ENCODE assay signal across 18 cellular contexts in the genomic region with DNA sequence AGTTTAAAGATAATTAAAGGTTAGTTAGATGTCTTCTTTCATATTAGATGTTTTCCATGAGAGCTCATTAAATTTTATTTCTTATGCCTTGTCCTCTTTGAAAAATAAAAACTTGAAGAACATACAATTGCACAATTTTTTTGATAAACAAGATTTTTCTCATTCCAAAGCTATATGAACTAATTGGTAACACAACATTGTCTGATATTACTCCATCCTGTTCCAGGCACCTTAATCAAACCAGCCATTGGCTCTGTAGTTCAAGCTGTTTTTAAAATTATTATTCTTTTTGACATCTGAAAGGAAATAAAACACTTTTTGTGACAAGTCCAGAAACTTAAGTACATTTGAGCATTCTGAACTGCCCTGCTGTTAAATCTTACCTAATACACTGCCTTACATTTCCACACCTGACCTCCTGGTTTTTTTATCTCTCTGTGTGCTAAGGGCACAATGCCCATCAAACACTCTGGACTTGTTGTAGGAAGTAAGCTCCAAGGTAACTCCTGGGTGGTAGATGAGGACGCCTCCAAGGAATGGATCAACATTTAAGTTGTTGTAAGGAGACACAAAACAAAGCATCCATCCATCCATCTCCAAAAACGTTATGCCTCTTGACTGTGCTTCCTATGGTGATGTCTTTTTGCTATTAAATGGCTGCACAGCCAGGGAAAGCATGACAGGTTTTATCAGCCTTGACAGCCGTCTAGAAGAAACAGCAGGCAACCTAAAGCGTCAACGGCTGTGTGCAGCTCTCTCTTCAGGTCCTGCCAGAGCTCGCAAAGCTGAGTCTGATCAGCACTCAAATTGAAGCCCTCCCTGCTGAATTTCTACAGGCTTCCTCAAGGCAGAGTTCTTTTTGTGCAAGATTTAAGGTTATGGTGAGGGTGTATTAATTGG.
DNase-seq lines count a peak whose midpoint lies in the region; FAIRE-seq and TF ChIP-seq lines count a peak whose summit lies in the region.
"Had no signal": no experiment of that assay in that cellular context is flagged by ENCODE, and none has a peak within 500 bp of the region (broad histone marks: within the 10 kb centered on the region; RNA-seq: fewer than 3 reads in every experiment).

No MANE protein-coding gene starts in this region.

- no peak overlapping the region for H3K4me3 ChIP-seq in endodermal cell (ENCODE audit: low read length)
- H3K4me3 ChIP-seq in hepatocyte = no peak overlapping the region
- H3K4me3 ChIP-seq: A549, PC-9, SJCRH30 had no signal

- H3K4me3 Mint-ChIP-seq in endodermal cell = no peak overlapping the region
- H3K4me3 Mint-ChIP-seq: CD14-positive monocyte had no signal

- peaks cover 4% of the 10 kb centered on the region for H3K4me1 Mint-ChIP-seq in endodermal cell
- H3K4me1 Mint-ChIP-seq: CD14-positive monocyte had no signal

- H3K27me3 Mint-ChIP-seq in endodermal cell (ENCODE audit: insufficient read depth) = no peaks in the 10 kb centered on the region

- no peaks in the 10 kb centered on the region for H3K9me3 Mint-ChIP-seq in endodermal cell

- no peaks in the 10 kb centered on the region for H4K20me1 ChIP-seq in hepatocyte (ENCODE audit: insufficient read depth, poor library complexity, severe bottlenecking)

- FAIRE-seq in A204.1 (lab: Jason Lieb, UNC) = peak; percentile 9
- FAIRE-seq: A549, GM19239 had no signal

- H2AFZ ChIP-seq in hepatocyte = no peak overlapping the region
- H2AFZ ChIP-seq: PC-9 had no signal

- DNase-seq in OCI-M1 (lab: John Stamatoyannopoulos, UW) (peak; percentile 76), endodermal cell (peak; percentile 46), midbrain (lab: John Stamatoyannopoulos, UW) (peak; percentile 0), cerebellar cortex (ENCODE audit: low spot score) (no peak), hepatocyte (ENCODE audit: low spot score) (no peak)
- DNase-seq in activated CD4-positive, CD25-positive, alpha-beta regulatory T cell (lab: John Stamatoyannopoulos, UW) = no peak
- DNase-seq: COR-L47, MV-4-11, NCI-H1417 treated with DMSO at 0.1 percent for 48 hours, NCI-H2029, NCI-H2227 treated with DMSO at 0.1 percent for 48 hours, NCI-H69, PC-9 had no signal

- H3K36me3 Mint-ChIP-seq in endodermal cell (ENCODE audit: low read depth) = no peaks in the 10 kb centered on the region
- H3K36me3 Mint-ChIP-seq: CD14-positive monocyte had no signal

- H3K27ac ChIP-seq in endodermal cell (ENCODE audit: low read depth, low read length) = no peak overlapping the region
- H3K27ac ChIP-seq in hepatocyte = no peak overlapping the region
- H3K27ac ChIP-seq: A549, PC-9, SJCRH30 had no signal

- H3K4me2 ChIP-seq in hepatocyte = no peak overlapping the region
- H3K4me2 ChIP-seq: A549, PC-9 had no signal

- no peaks in the 10 kb centered on the region for H3K36me3 ChIP-seq in endodermal cell (ENCODE audit: control insufficient read depth, insufficient read depth, low read length)
- H3K36me3 ChIP-seq in hepatocyte (replicated peaks; ENCODE audit: insufficient read depth, low read depth) = no peaks in the 10 kb centered on the region
- H3K36me3 ChIP-seq: SJCRH30 had no signal

- no peak overlapping the region for H3K27ac Mint-ChIP-seq in endodermal cell
- H3K27ac Mint-ChIP-seq: CD14-positive monocyte had no signal

- no peaks in the 10 kb centered on the region for H3K27me3 ChIP-seq in endodermal cell (ENCODE audit: control insufficient read depth, insufficient read depth, low read length, poor library complexity, severe bottlenecking)
- H3K27me3 ChIP-seq in hepatocyte = no peaks in the 10 kb centered on the region
- H3K27me3 ChIP-seq: SJCRH30 had no signal

- H3K9me2 ChIP-seq in hepatocyte (replicated peaks; ENCODE audit: insufficient read depth) = no peaks in the 10 kb centered on the region

- TF ChIP-seq CTCF in endodermal cell (conservative IDR thresholded peaks at IDR 0.05) (no peak), hepatocyte (IDR thresholded peaks at IDR 0.05; ENCODE audit: poor library complexity) (no peak)

- 59 to 75% methylated on average over 5 to 6 of the region's 6 CpGs for WGBS in endodermal cell (ENCODE audit: insufficient coverage in 1 of 2, insufficient read length in 1 of 2), 2 experiments
- 46% methylated on average over 6 of the region's 6 CpGs for WGBS in hepatocyte (ENCODE audit: low lambda C conversion rate, missing lambda C conversion rate)

- no peak overlapping the region for H3K9ac ChIP-seq in endodermal cell (ENCODE audit: extremely low read depth, low read length, poor library complexity, severe bottlenecking)

- H3K4me1 ChIP-seq in endodermal cell (ENCODE audit: control insufficient read depth, insufficient read depth, low read length) = no peaks in the 10 kb centered on the region
- no peaks in the 10 kb centered on the region for H3K4me1 ChIP-seq in hepatocyte (ENCODE audit: insufficient read depth)
- H3K4me1 ChIP-seq: A549 had no signal

- peaks cover 7% of the 10 kb centered on the region for H3K9me3 ChIP-seq in endodermal cell (ENCODE audit: control insufficient read depth, low read length)
- no peaks in the 10 kb centered on the region for H3K9me3 ChIP-seq in hepatocyte (ENCODE audit: low read depth)
- H3K9me3 ChIP-seq: A549, SJCRH30 had no signal

- no peaks in the 10 kb centered on the region for H3K79me2 ChIP-seq in hepatocyte

Comparison
In these comparisons a context has a peak if more than half of its experiments do, and no peak if none do; other contexts are left out.
1. DNase-seq: peak in OCI-M1 (single experiment), endodermal cell (single experiment) and midbrain (single experiment); none in cerebellar cortex (single experiment), activated CD4-positive, CD25-positive, alpha-beta regulatory T cell (0 of 4) and hepatocyte (single experiment).